In the genomic region with DNA sequence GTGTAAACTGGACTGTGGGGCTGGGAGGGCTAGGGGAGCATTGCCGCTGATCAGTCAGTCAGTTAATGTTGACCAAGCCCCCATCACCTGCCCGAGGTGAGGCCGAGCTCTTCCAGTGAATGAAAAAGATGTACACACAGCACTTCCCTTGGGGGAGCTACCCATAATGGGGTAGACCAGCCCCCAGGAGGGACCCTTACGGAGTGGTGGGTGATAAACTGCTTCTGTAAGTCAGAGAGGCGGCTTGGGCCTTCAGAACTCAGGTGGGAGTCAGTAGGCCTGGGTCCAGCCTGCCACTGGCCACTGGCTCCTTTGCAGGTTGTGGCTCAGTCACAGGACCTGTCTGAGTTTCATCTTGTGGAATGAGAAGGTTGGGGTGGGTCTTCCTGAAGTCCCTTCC, we compare ENCODE assay signal across 2 cellular contexts.
TF ChIP-seq lines count a peak whose summit lies in the region.

No MANE protein-coding gene starts in this region.

TF ChIP-seq in liver, 16 proteins besides CTCF, POLR2A, EP300 and RAD21 (continued from another document):
- TF ChIP-seq TAF1 (conservative IDR thresholded peaks at IDR 0.05) (no peak), GABPA (IDR thresholded peaks at IDR 0.05 in 1 of 2, conservative IDR thresholded peaks at IDR 0.05 in 1 of 2) (no peak), JUND (IDR thresholded peaks at IDR 0.05) (no peak), HNF4A (conservative IDR thresholded peaks at IDR 0.05) (no peak), HNF4G (IDR thresholded peaks at IDR 0.05) (no peak), YY1 (IDR thresholded peaks at IDR 0.05) (no peak)

TF ChIP-seq in HepG2, 621 proteins besides CTCF, POLR2A, EP300 and RAD21 (continued from another document):
- TF ChIP-seq ZFAT (CRISPR knock-in tag; conservative IDR thresholded peaks at IDR 0.05) (no peak), ATF7-NPFF (CRISPR knock-in tag; IDR thresholded peaks at IDR 0.05; ENCODE audit: low read depth) (no peak), HNF4A (CRISPR knock-in tag; IDR thresholded peaks at IDR 0.05) (no peak), RAD51 (IDR thresholded peaks at IDR 0.05; ENCODE audit: borderline replicate concordance) (no peak), ASH2L (IDR thresholded peaks at IDR 0.05; ENCODE audit: insufficient read length, low read depth, low read length) (no peak), ZNF616 (CRISPR knock-in tag; IDR thresholded peaks at IDR 0.05; ENCODE audit: low read depth) (no peak), ZNF317 (CRISPR knock-in tag; IDR thresholded peaks at IDR 0.05) (no peak), CEBPB (IDR thresholded peaks at IDR 0.05; ENCODE audit: borderline replicate concordance, low read depth, low read length) (no peak)
